33 cellular contexts compared by ENCODE assay signal in genomic region chr6:85252085-85252484, GRCh38.
"Had no signal": no experiment of that assay in that cellular context is flagged by ENCODE, and none has a peak within 500 bp of the region (broad histone marks: within the 10 kb centered on the region; RNA-seq: fewer than 3 reads in every experiment).

No MANE protein-coding gene starts in this region.

- H3K27me3 ChIP-seq: MG63 had no signal

- H3K4me3 ChIP-seq: MG63 had no signal

- DNase-seq: Karpas-422, MG63, MV-4-11, NCI-H1048, NCI-H1092, NCI-H1092 treated with DMSO at 0.1 percent for 48 hours, NCI-H1105, NCI-H1105 treated with DMSO at 0.1 percent for 48 hours, NCI-H1417, NCI-H1417 treated with DMSO at 0.1 percent for 48 hours, NCI-H1436, NCI-H1436 treated with DMSO at 0.1 percent for 48 hours, NCI-H146, NCI-H1694, NCI-H1694 treated with DMSO at 0.1 percent for 48 hours, NCI-H187, NCI-H187 treated with DMSO at 0.1 percent for 48 hours, NCI-H1930, NCI-H2029, NCI-H2029 treated with DMSO at 0.1 percent for 48 hours, NCI-H2081, NCI-H2081 treated with DMSO at 0.1 percent for 48 hours, NCI-H2107, NCI-H2171, NCI-H2171 treated with DMSO at 0.1 percent for 48 hours, NCI-H2227 treated with DMSO at 0.1 percent for 48 hours, NCI-H226, NCI-H345, NCI-H446, NCI-H446 treated with DMSO at 0.1 percent for 48 hours, NCI-H510A, NCI-H510A treated with DMSO at 0.1 percent for 48 hours, NCI-H524 had no signal

- H3K36me3 ChIP-seq: MG63 had no signal
